In genomic region chr18:25517881-25518715, GRCh38 we compare ENCODE assay signal across 12 cellular contexts.
DNase-seq lines count a peak whose midpoint lies in the region; ATAC-seq and TF ChIP-seq lines count a peak whose summit lies in the region.
"Had no signal": no experiment of that assay in that cellular context is flagged by ENCODE, and none has a peak within 500 bp of the region (broad histone marks: within the 10 kb centered on the region; RNA-seq: fewer than 3 reads in every experiment).

No MANE protein-coding gene starts in this region.

- no peaks in the 10 kb centered on the region for H3K9me3 Mint-ChIP-seq in nephron
- H3K9me3 Mint-ChIP-seq: activated T-cell treated with anti-CD3 and anti-CD28 coated beads, Interleukin-2, amount 50 U/mL, for 4 hours had no signal

- intact Hi-C loops in tibial artery (cut with DNase I; ENCODE audit: low total_unique reads) (no loop called here), stomach (cut with DNase I; ENCODE audit: low total_unique reads) (no loop called here)

- no peak overlapping the region for H3K4me3 ChIP-seq in tibial artery
- no peak overlapping the region for H3K4me3 ChIP-seq in stomach
- H3K4me3 ChIP-seq: heart right ventricle had no signal

- WGBS in stomach, 5 donors: 16 to 31% (median 19%) methylated on average over 6 of the region's 6 CpGs

- H3K27ac ChIP-seq in tibial artery (no peak overlapping the region), stomach (no peak overlapping the region)
- H3K27ac ChIP-seq: heart right ventricle had no signal

- H3K36me3 Mint-ChIP-seq in nephron (ENCODE audit: low read depth): no peaks in the 10 kb centered on the region
- H3K36me3 Mint-ChIP-seq: natural killer cell treated with Interleukin-12 subunit alpha and Interleukin-12 subunit beta and Interleukin-15 and Interleukin-18, amount 100 ng/mL, for 72 hours had no signal

- no peak for TF ChIP-seq EP300 in stomach (IDR thresholded peaks at IDR 0.05)

- no peak overlapping the region for H3K4me3 Mint-ChIP-seq in nephron
- H3K4me3 Mint-ChIP-seq: activated T-cell treated with anti-CD3 and anti-CD28 coated beads, Interleukin-2, amount 50 U/mL, for 4 hours; natural killer cell treated with Interleukin-12 subunit alpha and Interleukin-12 subunit beta and Interleukin-15 and Interleukin-18, amount 100 ng/mL, for 72 hours had no signal

- H3K27me3 ChIP-seq in tibial artery (no peaks in the 10 kb centered on the region), stomach (no peaks in the 10 kb centered on the region)
- H3K27me3 ChIP-seq: heart right ventricle had no signal

- peak overlapping the region in 2 of 3 experiments; percentile 62 to 85 for H3K27ac Mint-ChIP-seq in nephron
- H3K27ac Mint-ChIP-seq: natural killer cell treated with Interleukin-12 subunit alpha and Interleukin-12 subunit beta and Interleukin-15 and Interleukin-18, amount 100 ng/mL, for 72 hours had no signal

- peaks cover 21% of the 10 kb centered on the region for H3K4me1 Mint-ChIP-seq in nephron

- TF ChIP-seq CTCF in nephron (IDR thresholded peaks at IDR 0.05; ENCODE audit: unreplicated experiment in 3 of 3): no peak
- no peak for TF ChIP-seq CTCF in tibial artery (IDR thresholded peaks at IDR 0.05)
- TF ChIP-seq CTCF in stomach (IDR thresholded peaks at IDR 0.05): no peak

- no peaks in the 10 kb centered on the region for H3K9me3 ChIP-seq in tibial artery
- no peaks in the 10 kb centered on the region for H3K9me3 ChIP-seq in stomach
- H3K9me3 ChIP-seq: heart right ventricle had no signal

- no peak for TF ChIP-seq POLR2A in stomach (IDR thresholded peaks at IDR 0.05)

- peaks cover 0 to 7% (median 0%) of the 10 kb centered on the region in 4 donors for H3K4me1 ChIP-seq in tibial artery
- H3K4me1 ChIP-seq in stomach: no peaks in the 10 kb centered on the region

- DNase-seq in tibial artery (no peak), stomach (no peak), HUDEP-2 (lab: John Stamatoyannopoulos, UW; ENCODE audit: unreplicated experiment in 76 of 76) (no peak)
- DNase-seq in stimulated activated CD4-positive, alpha-beta T cell treated with anti-CD3 and anti-CD28 coated beads, Interleukin-12 subunit alpha, Interleukin-12 subunit beta, amount 100 ng/mL, for 4 hours: no peak
- DNase-seq: activated T-cell treated with anti-CD3 and anti-CD28 coated beads, Interleukin-2, amount 50 U/mL, for 4 hours; heart right ventricle; NCI-H1694 treated with DMSO at 0.1 percent for 48 hours had no signal

- peak; percentile 23 for ATAC-seq in GM19025 (IDR thresholded peaks at IDR 0.05; ENCODE audit: low read depth, unreplicated experiment)
- ATAC-seq in HG02588 (IDR thresholded peaks at IDR 0.05; ENCODE audit: unreplicated experiment): peak; percentile 25
- peak; percentile 33 for ATAC-seq in HG03457 (IDR thresholded peaks at IDR 0.05; ENCODE audit: unreplicated experiment)
- ATAC-seq: activated T-cell treated with anti-CD3 and anti-CD28 coated beads, Interleukin-2, amount 50 U/mL, for 4 hours; heart right ventricle; natural killer cell treated with Interleukin-12 subunit alpha and Interleukin-12 subunit beta and Interleukin-15 and Interleukin-18, amount 100 ng/mL, for 72 hours had no signal

- no peaks in the 10 kb centered on the region for H3K27me3 Mint-ChIP-seq in nephron (ENCODE audit: low read depth)

- H3K36me3 ChIP-seq in tibial artery (no peaks in the 10 kb centered on the region), stomach (no peaks in the 10 kb centered on the region)
- H3K36me3 ChIP-seq: heart right ventricle had no signal
